In genomic region chr15:48810414-48811324, GRCh38 we compare ENCODE assay signal across 8 cellular contexts. TPM values are rescaled to one million over a fixed set of nuclear protein-coding genes. Genes with fewer than 3 reads are reported as not detected.
DNase-seq lines count a peak whose midpoint lies in the region; ATAC-seq and TF ChIP-seq lines count a peak whose summit lies in the region.

A gene with protein sequence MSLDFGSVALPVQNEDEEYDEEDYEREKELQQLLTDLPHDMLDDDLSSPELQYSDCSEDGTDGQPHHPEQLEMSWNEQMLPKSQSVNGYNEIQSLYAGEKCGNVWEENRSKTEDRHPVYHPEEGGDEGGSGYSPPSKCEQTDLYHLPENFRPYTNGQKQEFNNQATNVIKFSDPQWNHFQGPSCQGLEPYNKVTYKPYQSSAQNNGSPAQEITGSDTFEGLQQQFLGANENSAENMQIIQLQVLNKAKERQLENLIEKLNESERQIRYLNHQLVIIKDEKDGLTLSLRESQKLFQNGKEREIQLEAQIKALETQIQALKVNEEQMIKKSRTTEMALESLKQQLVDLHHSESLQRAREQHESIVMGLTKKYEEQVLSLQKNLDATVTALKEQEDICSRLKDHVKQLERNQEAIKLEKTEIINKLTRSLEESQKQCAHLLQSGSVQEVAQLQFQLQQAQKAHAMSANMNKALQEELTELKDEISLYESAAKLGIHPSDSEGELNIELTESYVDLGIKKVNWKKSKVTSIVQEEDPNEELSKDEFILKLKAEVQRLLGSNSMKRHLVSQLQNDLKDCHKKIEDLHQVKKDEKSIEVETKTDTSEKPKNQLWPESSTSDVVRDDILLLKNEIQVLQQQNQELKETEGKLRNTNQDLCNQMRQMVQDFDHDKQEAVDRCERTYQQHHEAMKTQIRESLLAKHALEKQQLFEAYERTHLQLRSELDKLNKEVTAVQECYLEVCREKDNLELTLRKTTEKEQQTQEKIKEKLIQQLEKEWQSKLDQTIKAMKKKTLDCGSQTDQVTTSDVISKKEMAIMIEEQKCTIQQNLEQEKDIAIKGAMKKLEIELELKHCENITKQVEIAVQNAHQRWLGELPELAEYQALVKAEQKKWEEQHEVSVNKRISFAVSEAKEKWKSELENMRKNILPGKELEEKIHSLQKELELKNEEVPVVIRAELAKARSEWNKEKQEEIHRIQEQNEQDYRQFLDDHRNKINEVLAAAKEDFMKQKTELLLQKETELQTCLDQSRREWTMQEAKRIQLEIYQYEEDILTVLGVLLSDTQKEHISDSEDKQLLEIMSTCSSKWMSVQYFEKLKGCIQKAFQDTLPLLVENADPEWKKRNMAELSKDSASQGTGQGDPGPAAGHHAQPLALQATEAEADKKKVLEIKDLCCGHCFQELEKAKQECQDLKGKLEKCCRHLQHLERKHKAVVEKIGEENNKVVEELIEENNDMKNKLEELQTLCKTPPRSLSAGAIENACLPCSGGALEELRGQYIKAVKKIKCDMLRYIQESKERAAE (N-terminal part only) (minus strand): TSS chr15:48811069. CDS start chr15:48805649, 5,420 bp downstream.

- peaks cover 32% of the 10 kb centered on the region for H3K4me1 Mint-ChIP-seq in activated naive CD4-positive, alpha-beta T cell treated with anti-CD3 and anti-CD28 coated beads, Interleukin-2, amount 50 U/mL, for 24 hours

- DNase-seq in NCI-H1105 (lab: John Stamatoyannopoulos, UW) (peak; percentile 96), SKM-1 (lab: John Stamatoyannopoulos, UW; ENCODE audit: unreplicated experiment) (peak; percentile 96), glomerular visceral epithelial cell (ENCODE audit: extremely low spot score) (peak; percentile 100), omental fat pad (ENCODE audit: low spot score) (peak; percentile 84), thoracic aorta (ENCODE audit: low spot score) (peak; percentile 90)

- H3K4me3 ChIP-seq in thoracic aorta, result peak within 1 kb of the TSS; percentile 95

- peak within 1 kb of the TSS; percentile 96 for H3K4me3 Mint-ChIP-seq in activated naive CD4-positive, alpha-beta T cell treated with anti-CD3 and anti-CD28 coated beads, Interleukin-2, amount 50 U/mL, for 24 hours

- TF ChIP-seq CTCF in omental fat pad (IDR thresholded peaks at IDR 0.05) (no peak), thoracic aorta (IDR thresholded peaks at IDR 0.05) (no peak)

- H3K27me3 ChIP-seq in thoracic aorta (replicated peaks; ENCODE audit: insufficient read depth), result no peaks in the 10 kb centered on the region

- ATAC-seq in HG02642 (IDR thresholded peaks at IDR 0.05; ENCODE audit: poor library complexity, unreplicated experiment) (peak; percentile 98), omental fat pad (ENCODE audit: low FRiP score) (peak; percentile 100), thoracic aorta (ENCODE audit: insufficient number of reproducible peaks, low FRiP score, low read depth) (peak; percentile 100)

- H3K9me3 Mint-ChIP-seq in activated naive CD4-positive, alpha-beta T cell treated with anti-CD3 and anti-CD28 coated beads, Interleukin-2, amount 50 U/mL, for 24 hours, result no peaks in the 10 kb centered on the region

- no peaks in the 10 kb centered on the region for H3K36me3 ChIP-seq in thoracic aorta

- TF ChIP-seq POLR2A in GM10847 (IDR thresholded peaks at IDR 0.05; ENCODE audit: extremely low read depth, insufficient read length), result peak; percentile 34

- no peaks in the 10 kb centered on the region for H3K36me3 Mint-ChIP-seq in activated naive CD4-positive, alpha-beta T cell treated with anti-CD3 and anti-CD28 coated beads, Interleukin-2, amount 50 U/mL, for 24 hours

- H3K27ac ChIP-seq in thoracic aorta, result no peak within 1 kb of the TSS

- H3K27me3 Mint-ChIP-seq in activated naive CD4-positive, alpha-beta T cell treated with anti-CD3 and anti-CD28 coated beads, Interleukin-2, amount 50 U/mL, for 24 hours, result no peaks in the 10 kb centered on the region

- H3K27ac Mint-ChIP-seq in activated naive CD4-positive, alpha-beta T cell treated with anti-CD3 and anti-CD28 coated beads, Interleukin-2, amount 50 U/mL, for 24 hours, result peak within 1 kb of the TSS; percentile 73

- peaks cover 5 to 19% of the 10 kb centered on the region in 2 donors for H3K4me1 ChIP-seq in thoracic aorta (ENCODE audit: control insufficient read depth in 1 of 2, low read depth in 2 of 2)

- H3K9me3 ChIP-seq in thoracic aorta, result no peaks in the 10 kb centered on the region

RNA-seq across cellular contexts. Expression of the gene that starts here (rescaled TPM):
- total RNA-seq in omental fat pad (10 to 100 TPM in 1 of 4 donors, 1 to 10 TPM in 3; 2.6 to 10.4 (median 5.1) TPM), thoracic aorta (1 to 10 TPM; 3.3 to 6.5 TPM)
